18 cellular contexts compared by ENCODE assay signal in the genomic region with DNA sequence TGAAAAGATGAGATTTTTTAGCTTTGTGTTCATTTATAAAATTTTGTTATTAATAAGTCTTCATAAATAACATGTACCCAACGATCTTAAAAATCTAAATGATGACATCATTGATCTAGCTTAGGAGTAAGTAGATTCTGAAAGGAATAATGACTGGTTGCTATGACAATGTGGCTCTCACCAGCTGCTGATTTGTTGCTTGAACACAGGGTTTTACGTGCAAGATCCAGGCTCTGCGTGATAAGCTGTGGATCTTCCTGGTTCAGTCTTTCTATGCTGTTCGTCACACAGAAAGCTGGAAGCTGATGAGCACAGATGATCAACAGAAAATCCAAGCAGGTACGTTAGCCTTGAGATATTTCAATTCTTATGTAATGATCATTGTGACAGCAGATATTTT. TPM values are rescaled to one million over a fixed set of nuclear protein-coding genes. Genes with fewer than 3 reads are reported as not detected.
DNase-seq lines count a peak whose midpoint lies in the region; TF ChIP-seq lines count a peak whose summit lies in the region.
"Had no signal": no experiment of that assay in that cellular context is flagged by ENCODE, and none has a peak within 500 bp of the region (broad histone marks: within the 10 kb centered on the region; RNA-seq: fewer than 3 reads in every experiment).

No MANE protein-coding gene starts in this region.

- H3K4me3 ChIP-seq in A673 (ENCODE audit: low read depth, low read length, poor library complexity, severe bottlenecking) = no peak overlapping the region
- no peak overlapping the region for H3K4me3 ChIP-seq in BE2C (ENCODE audit: low read depth, low read length)
- H3K4me3 ChIP-seq: ascending aorta, tibial nerve had no signal

- H3K4me1 Mint-ChIP-seq in activated CD4-positive, alpha-beta memory T cell treated with anti-CD3 and anti-CD28 coated beads, Interleukin-2, amount 10 ng/mL, durations not matched to agents 7 days and 5 days = no peaks in the 10 kb centered on the region
- H3K4me1 Mint-ChIP-seq: naive B cell had no signal

- H3K4me1 ChIP-seq in A673 (ENCODE audit: insufficient read depth, low read length, poor library complexity, severe bottlenecking) = peaks cover 4% of the 10 kb centered on the region
- H3K4me1 ChIP-seq in BE2C = no peaks in the 10 kb centered on the region
- H3K4me1 ChIP-seq: ascending aorta, tibial nerve had no signal

- H3K27ac ChIP-seq in A673 (ENCODE audit: low read depth, low read length, poor library complexity, severe bottlenecking) = no peak overlapping the region
- H3K27ac ChIP-seq: ascending aorta, tibial nerve had no signal

- POLR2A ChIA-PET in A673 (lab: Charles Lee; ENCODE audit: low non-redundant PET) = no interaction called here
- POLR2A ChIA-PET in activated CD4-positive, alpha-beta memory T cell treated with anti-CD3 and anti-CD28 coated beads, Interleukin-2, amount 10 ng/mL, durations not matched to agents 7 days and 5 days (lab: Charles Lee) = no interaction called here

- no TSS peak for BruUV-seq in A673 (replicated peaks; lab: Mats Ljungman, UMichigan)

- intact Hi-C loops in A673 (cut with micrococcal nuclease; ENCODE audit: unreplicated experiment) (no loop called here), head of caudate nucleus (cut with DNase I) (no loop called here)

- H3K9me3 ChIP-seq in A673 (ENCODE audit: low read depth, low read length, poor library complexity, severe bottlenecking) (no peaks in the 10 kb centered on the region), BE2C (no peaks in the 10 kb centered on the region)
- H3K9me3 ChIP-seq: ascending aorta, tibial nerve had no signal

- DNase-seq in A673 (ENCODE audit: low spot score) (peak; percentile 7), NCI-H1694 (lab: John Stamatoyannopoulos, UW) (peak; percentile 74), SHP77 treated with DMSO at 0.1 percent for 48 hours (lab: John Stamatoyannopoulos, UW) (peak; percentile 65), head of caudate nucleus (peak in 40 of 42 donors; percentile 17 to 93 (median 62)), BE2C (no peak), DMS79 (lab: John Stamatoyannopoulos, UW) (no peak), NCI-H1105 (lab: John Stamatoyannopoulos, UW) (no peak)
- no peak for DNase-seq in activated CD4-positive, alpha-beta memory T cell treated with anti-CD3 and anti-CD28 coated beads, Interleukin-2, amount 10 ng/mL, durations not matched to agents 7 days and 5 days
- DNase-seq: ACHN; activated effector memory CD4-positive, alpha-beta T cell treated with Interleukin-2 at 50 U/mL for 16 hours; GF-D8; left ventricle myocardium superior; naive B cell; PC-3 had no signal

- no peak overlapping the region for H3K4me3 Mint-ChIP-seq in activated CD4-positive, alpha-beta memory T cell treated with anti-CD3 and anti-CD28 coated beads, Interleukin-2, amount 10 ng/mL, durations not matched to agents 7 days and 5 days
- H3K4me3 Mint-ChIP-seq: dendritic cell treated with granulocyte-macrophage colony-stimulating factor and Interleukin-4, amounts not matched to agents 40 ng/mL and 50 ng/mL, for 4 days; naive B cell had no signal

- CTCF ChIA-PET in A673 (lab: Charles Lee) = no interaction called here
- CTCF ChIA-PET in activated CD4-positive, alpha-beta memory T cell treated with anti-CD3 and anti-CD28 coated beads, Interleukin-2, amount 10 ng/mL, durations not matched to agents 7 days and 5 days (lab: Charles Lee) = no interaction called here

- H3K36me3 Mint-ChIP-seq in activated CD4-positive, alpha-beta memory T cell treated with anti-CD3 and anti-CD28 coated beads, Interleukin-2, amount 10 ng/mL, durations not matched to agents 7 days and 5 days (ENCODE audit: low read depth) = no peaks in the 10 kb centered on the region
- H3K36me3 Mint-ChIP-seq: naive B cell had no signal

- no peak for TF ChIP-seq CTCF in A673 (conservative IDR thresholded peaks at IDR 0.05; ENCODE audit: low read depth, low read length)
- TF ChIP-seq CTCF in BE2C (IDR thresholded peaks at IDR 0.05; ENCODE audit: low read depth, low read length) = no peak

- H3K27me3 ChIP-seq in A673 (replicated peaks; ENCODE audit: insufficient read depth, low read depth, low read length, poor library complexity) (no peaks in the 10 kb centered on the region), BE2C (0 out of 2 replicates have a peak, but pooled peaks cover 3% of the 10 kb centered on the region)
- H3K27me3 ChIP-seq: ascending aorta, tibial nerve had no signal

- H3K27ac Mint-ChIP-seq in activated CD4-positive, alpha-beta memory T cell treated with anti-CD3 and anti-CD28 coated beads, Interleukin-2, amount 10 ng/mL, durations not matched to agents 7 days and 5 days = no peak overlapping the region
- H3K27ac Mint-ChIP-seq: dendritic cell treated with granulocyte-macrophage colony-stimulating factor and Interleukin-4, amounts not matched to agents 40 ng/mL and 50 ng/mL, for 4 days; naive B cell had no signal

- H3K9me3 Mint-ChIP-seq in activated CD4-positive, alpha-beta memory T cell treated with anti-CD3 and anti-CD28 coated beads, Interleukin-2, amount 10 ng/mL, durations not matched to agents 7 days and 5 days = no peaks in the 10 kb centered on the region
- H3K9me3 Mint-ChIP-seq: dendritic cell treated with granulocyte-macrophage colony-stimulating factor and Interleukin-4, amounts not matched to agents 40 ng/mL and 50 ng/mL, for 4 days had no signal

- no peaks in the 10 kb centered on the region for H3K27me3 Mint-ChIP-seq in activated CD4-positive, alpha-beta memory T cell treated with anti-CD3 and anti-CD28 coated beads, Interleukin-2, amount 10 ng/mL, durations not matched to agents 7 days and 5 days
- H3K27me3 Mint-ChIP-seq: dendritic cell treated with granulocyte-macrophage colony-stimulating factor and Interleukin-4, amounts not matched to agents 40 ng/mL and 50 ng/mL, for 4 days; naive B cell had no signal

- no peaks in the 10 kb centered on the region for H3K36me3 ChIP-seq in A673 (ENCODE audit: insufficient read depth, low read length, poor library complexity, severe bottlenecking)
- H3K36me3 ChIP-seq in BE2C = no peaks in the 10 kb centered on the region

RNA-seq across cellular contexts. Expression of gene C1orf146, which starts 49.1 kb away (rescaled TPM):
- total RNA-seq in A673 (2021) = not detected in 2 replicates
- polyA plus RNA-seq in BE2C (2012; ENCODE audit: insufficient read depth, insufficient read length, low read depth) = not detected
- total RNA-seq in activated CD4-positive, alpha-beta memory T cell treated with anti-CD3 and anti-CD28 coated beads, Interleukin-2, amount 10 ng/mL, durations not matched to agents 7 days and 5 days = not detected
- total RNA-seq: ascending aorta, left ventricle myocardium superior, PC-3, sciatic nerve, tibial nerve had no signal

Comparison
In these comparisons a context has a peak if more than half of its experiments do, and no peak if none do; other contexts are left out.
1. DNase-seq: peak in A673 (single experiment), NCI-H1694 (single experiment), SHP77 treated with DMSO at 0.1 percent for 48 hours (single experiment) and head of caudate nucleus (40 of 42); none in BE2C (single experiment), DMS79 (single experiment), NCI-H1105 (single experiment) and activated CD4-positive, alpha-beta memory T cell treated with anti-CD3 and anti-CD28 coated beads, Interleukin-2, amount 10 ng/mL, durations not matched to agents 7 days and 5 days (single experiment).